8 cellular contexts compared by ENCODE assay signal in genomic region chr4:106898621-106899230, GRCh38.
DNase-seq lines count a peak whose midpoint lies in the region; ATAC-seq and TF ChIP-seq lines count a peak whose summit lies in the region.

No MANE protein-coding gene starts in this region.

- no peaks in the 10 kb centered on the region for H3K36me3 Mint-ChIP-seq in endodermal cell (ENCODE audit: low read depth)
- H3K36me3 Mint-ChIP-seq in stimulated activated effector memory CD8-positive, alpha-beta T cell treated with anti-CD3 and anti-CD28 coated beads, Interleukin-12 subunit alpha, Interleukin-12 subunit beta, amount 100 ng/mL, for 72 hours, result no peaks in the 10 kb centered on the region

- H3K23ac ChIP-seq in neuronal stem cell (ENCODE audit: low read depth, low read length, poor library complexity), result no peak overlapping the region

- no peak overlapping the region for H2BK120ac ChIP-seq in neuronal stem cell (ENCODE audit: low read depth, low read length)

- H3K9me3 ChIP-seq in endodermal cell (ENCODE audit: control insufficient read depth, low read length), result no peaks in the 10 kb centered on the region
- no peaks in the 10 kb centered on the region for H3K9me3 ChIP-seq in neuronal stem cell (replicated peaks in 1 of 2; ENCODE audit: control insufficient read depth in 2 of 2, insufficient read depth in 1 of 2, low read depth in 1 of 2, low read length in 2 of 2)

- WGBS in endodermal cell (ENCODE audit: insufficient coverage in 1 of 2, insufficient read length in 1 of 2), 2 experiments, result 42 to 70% methylated on average over 2 to 4 of the region's 4 CpGs
- no CpG with 5 or more reads among the region's 4 CpGs for WGBS in neuronal stem cell (ENCODE audit: extremely low coverage in 2 of 2, insufficient read length in 2 of 2, insufficient replicate concordance in 1 of 2), 2 donors

- no peak overlapping the region for H3K18ac ChIP-seq in neuronal stem cell (ENCODE audit: low read length)

- no peaks in the 10 kb centered on the region for H3K4me1 ChIP-seq in endodermal cell (ENCODE audit: control insufficient read depth, insufficient read depth, low read length)
- no peaks in the 10 kb centered on the region for H3K4me1 ChIP-seq in neuronal stem cell (ENCODE audit: control insufficient read depth in 2 of 2, insufficient read depth in 1 of 2, low read depth in 1 of 2, low read length in 2 of 2)

- no peaks in the 10 kb centered on the region for H3K4me1 Mint-ChIP-seq in endodermal cell
- H3K4me1 Mint-ChIP-seq in stimulated activated effector memory CD8-positive, alpha-beta T cell treated with anti-CD3 and anti-CD28 coated beads, Interleukin-12 subunit alpha, Interleukin-12 subunit beta, amount 100 ng/mL, for 72 hours, result no peaks in the 10 kb centered on the region

- no peaks in the 10 kb centered on the region for H3K9me3 Mint-ChIP-seq in endodermal cell
- peaks cover 4% of the 10 kb centered on the region for H3K9me3 Mint-ChIP-seq in stimulated activated effector memory CD8-positive, alpha-beta T cell treated with anti-CD3 and anti-CD28 coated beads, Interleukin-12 subunit alpha, Interleukin-12 subunit beta, amount 100 ng/mL, for 72 hours

- H3K27me3 ChIP-seq in endodermal cell (ENCODE audit: control insufficient read depth, insufficient read depth, low read length, poor library complexity, severe bottlenecking) (no peaks in the 10 kb centered on the region), neuronal stem cell (ENCODE audit: control insufficient read depth in 3 of 3, insufficient read depth in 3 of 3, low read depth in 1 of 3, low read length in 3 of 3) (no peaks in the 10 kb centered on the region)

- H4K91ac ChIP-seq in neuronal stem cell (ENCODE audit: low read depth, low read length, poor library complexity), result no peak overlapping the region

- ATAC-seq in GM18861 (IDR thresholded peaks at IDR 0.05; ENCODE audit: unreplicated experiment) (peak; percentile 93), HG03175 (IDR thresholded peaks at IDR 0.05; ENCODE audit: unreplicated experiment) (peak; percentile 81)
- no peak for ATAC-seq in stimulated activated effector memory CD8-positive, alpha-beta T cell treated with anti-CD3 and anti-CD28 coated beads, Interleukin-12 subunit alpha, Interleukin-12 subunit beta, amount 100 ng/mL, for 72 hours

- no peak overlapping the region for H4K8ac ChIP-seq in neuronal stem cell (ENCODE audit: low read depth, low read length)

- no peak overlapping the region for H3K14ac ChIP-seq in neuronal stem cell (ENCODE audit: low read length)

- H3K36me3 ChIP-seq in endodermal cell (ENCODE audit: control insufficient read depth, insufficient read depth, low read length) (no peaks in the 10 kb centered on the region), neuronal stem cell (replicated peaks in 1 of 2; ENCODE audit: control insufficient read depth in 2 of 2, insufficient read depth in 2 of 2, low read length in 2 of 2) (no peaks in the 10 kb centered on the region)

- no peak overlapping the region for H2BK12ac ChIP-seq in neuronal stem cell (ENCODE audit: low read length)

- H3K79me1 ChIP-seq in neuronal stem cell (ENCODE audit: low read depth, low read length), result no peaks in the 10 kb centered on the region

- H3K9ac ChIP-seq in endodermal cell (ENCODE audit: extremely low read depth, low read length, poor library complexity, severe bottlenecking) (no peak overlapping the region), neuronal stem cell (ENCODE audit: low read depth, low read length, poor library complexity) (no peak overlapping the region)

- no peak overlapping the region for H2BK15ac ChIP-seq in neuronal stem cell (ENCODE audit: low read length)

- H3K27ac ChIP-seq in endodermal cell (ENCODE audit: low read depth, low read length) (no peak overlapping the region), neuronal stem cell (replicated peaks; ENCODE audit: low read length) (no peak overlapping the region)

- H3K27me3 Mint-ChIP-seq in endodermal cell (ENCODE audit: insufficient read depth), result no peaks in the 10 kb centered on the region

- H3K4me3 ChIP-seq in endodermal cell (ENCODE audit: low read length) (no peak overlapping the region), neuronal stem cell (ENCODE audit: low read length in 2 of 2) (no peak overlapping the region)

- peak; percentile 91 for TF ChIP-seq CTCF in endodermal cell (conservative IDR thresholded peaks at IDR 0.05)

- DNase-seq in DMS53 (lab: John Stamatoyannopoulos, UW) (peak; percentile 78), OCI-M2 (lab: John Stamatoyannopoulos, UW; ENCODE audit: unreplicated experiment) (peak; percentile 14), endodermal cell (peak; percentile 74), neuronal stem cell (ENCODE audit: low spot score) (peak; percentile 50)
- DNase-seq in activated CD8-positive, alpha-beta memory T cell treated with anti-CD3 and anti-CD28 coated beads, Interleukin-2, amount 50 U/mL, for 48 hours, result no peak
- DNase-seq in stimulated activated effector memory CD8-positive, alpha-beta T cell treated with anti-CD3 and anti-CD28 coated beads, Interleukin-12 subunit alpha, Interleukin-12 subunit beta, amount 100 ng/mL, for 72 hours (ENCODE audit: low spot score in 2 of 2), result no peak

- H3K4me3 Mint-ChIP-seq in endodermal cell, result no peak overlapping the region
- H3K4me3 Mint-ChIP-seq in stimulated activated effector memory CD8-positive, alpha-beta T cell treated with anti-CD3 and anti-CD28 coated beads, Interleukin-12 subunit alpha, Interleukin-12 subunit beta, amount 100 ng/mL, for 72 hours, result no peak overlapping the region

- H2AK5ac ChIP-seq in neuronal stem cell (ENCODE audit: low read depth, low read length), result no peak overlapping the region

- H3K27ac Mint-ChIP-seq in endodermal cell, result no peak overlapping the region
- no peak overlapping the region for H3K27ac Mint-ChIP-seq in stimulated activated effector memory CD8-positive, alpha-beta T cell treated with anti-CD3 and anti-CD28 coated beads, Interleukin-12 subunit alpha, Interleukin-12 subunit beta, amount 100 ng/mL, for 72 hours

- H2BK5ac ChIP-seq in neuronal stem cell (ENCODE audit: low read length), result no peak overlapping the region

- H3K4me2 ChIP-seq in neuronal stem cell (ENCODE audit: insufficient read depth, low read length, poor library complexity, severe bottlenecking), result no peak overlapping the region

- H2AFZ ChIP-seq in neuronal stem cell (ENCODE audit: low read length), result no peak overlapping the region

- H3K4ac ChIP-seq in neuronal stem cell (ENCODE audit: low read length), result no peak overlapping the region

Comparison
In these comparisons a context has a peak if more than half of its experiments do, and no peak if none do; other contexts are left out.
1. DNase-seq: peak in DMS53 (single experiment), OCI-M2 (single experiment), endodermal cell (single experiment) and neuronal stem cell (single experiment); none in activated CD8-positive, alpha-beta memory T cell treated with anti-CD3 and anti-CD28 coated beads, Interleukin-2, amount 50 U/mL, for 48 hours (single experiment) and stimulated activated effector memory CD8-positive, alpha-beta T cell treated with anti-CD3 and anti-CD28 coated beads, Interleukin-12 subunit alpha, Interleukin-12 subunit beta, amount 100 ng/mL, for 72 hours (0 of 2).